ENCODE assay signal across 8 cellular contexts in genomic region chr1:174160603-174161002, GRCh38. TPM values are rescaled to one million over a fixed set of nuclear protein-coding genes. Genes with fewer than 3 reads are reported as not detected.
A peak's percentile ranks its signal among the peaks of the same experiment; 100 is the strongest.
DNase-seq lines count a peak whose midpoint lies in the region; ATAC-seq and TF ChIP-seq lines count a peak whose summit lies in the region.

No MANE protein-coding gene starts in this region.

- H3K27me3 ChIP-seq in GM23338 (ENCODE audit: insufficient read depth), result peaks cover 6% of the 10 kb centered on the region; the same call in 1 of the 2 replicates

- H3K4me2 ChIP-seq in GM23338, result peak overlapping the region; percentile 97

- peaks cover 14% of the 10 kb centered on the region for H3K4me1 ChIP-seq in GM23338 (ENCODE audit: insufficient read depth)

- peaks cover 31% of the 10 kb centered on the region for H3K4me1 Mint-ChIP-seq in GM23338
- no peaks in the 10 kb centered on the region for H3K4me1 Mint-ChIP-seq in glutamatergic neuron (ENCODE audit: low read depth, unreplicated experiment)

- TF ChIP-seq CTCF in GM23338 (conservative IDR thresholded peaks at IDR 0.05; ENCODE audit: low read depth in 2 of 2) (no peak), WI38 (IDR thresholded peaks at IDR 0.05; ENCODE audit: low read depth, low read length) (no peak), glutamatergic neuron (IDR thresholded peaks at IDR 0.05; ENCODE audit: partially characterized antibody, unreplicated experiment) (no peak), GM13976 (IDR thresholded peaks at IDR 0.05; ENCODE audit: borderline replicate concordance, control extremely low read depth, extremely low read depth, insufficient read depth, missing control alignments) (no peak)

- H3K4me3 Mint-ChIP-seq in GM23338, result peak overlapping the region; percentile 85
- peak overlapping the region; percentile 96 for H3K4me3 Mint-ChIP-seq in glutamatergic neuron (ENCODE audit: unreplicated experiment)

- H3K27ac ChIP-seq in GM23338 (ENCODE audit: low read depth) (no peak overlapping the region), skin epidermis (peak overlapping the region in 2 of 21 experiments; percentile 91 to 94)

- H3K36me3 Mint-ChIP-seq in GM23338 (ENCODE audit: low read depth), result no peaks in the 10 kb centered on the region
- no peaks in the 10 kb centered on the region for H3K36me3 Mint-ChIP-seq in glutamatergic neuron (ENCODE audit: unreplicated experiment)

- H3K27ac Mint-ChIP-seq in GM23338, result no peak overlapping the region
- no peak overlapping the region for H3K27ac Mint-ChIP-seq in glutamatergic neuron (ENCODE audit: unreplicated experiment)

- H3K9me3 Mint-ChIP-seq in GM23338, result no peaks in the 10 kb centered on the region
- peaks cover 5% of the 10 kb centered on the region for H3K9me3 Mint-ChIP-seq in glutamatergic neuron (ENCODE audit: unreplicated experiment)

- peak overlapping the region; percentile 98; the same call in 1 of the 2 replicates for H2AFZ ChIP-seq in GM23338

- no peaks in the 10 kb centered on the region for H3K9me2 ChIP-seq in GM23338 (ENCODE audit: insufficient read depth)

- H3K79me2 ChIP-seq in GM23338 (replicated peaks; ENCODE audit: insufficient read depth), result peaks cover 37% of the 10 kb centered on the region

- H3F3A ChIP-seq in GM23338 (replicated peaks; ENCODE audit: low read depth), result no peaks in the 10 kb centered on the region

- no peaks in the 10 kb centered on the region for H3K36me3 ChIP-seq in GM23338 (ENCODE audit: insufficient read depth)

- no peak for ATAC-seq in GM23338

- DNase-seq in GM23338 (ENCODE audit: low spot score) (no peak), glutamatergic neuron (no peak), COLO668 (lab: John Stamatoyannopoulos, UW; ENCODE audit: unreplicated experiment) (no peak), SW 1271 (lab: John Stamatoyannopoulos, UW) (no peak), NCI-H748 treated with DMSO at 0.1 percent for 48 hours (lab: John Stamatoyannopoulos, UW) (no peak), GM13976 (ENCODE audit: low spot score) (no peak)

- H3K4me3 ChIP-seq in GM23338, result peak overlapping the region; percentile 97
- H3K4me3 ChIP-seq in WI38 (ENCODE audit: low read depth, low read length), result peak overlapping the region; percentile 88
- peak overlapping the region in 5 of 7 experiments; percentile 80 to 98 (median 90) for H3K4me3 ChIP-seq in skin epidermis

- no peaks in the 10 kb centered on the region for H4K20me1 ChIP-seq in GM23338 (replicated peaks; ENCODE audit: insufficient read depth)

- in situ Hi-C loops in GM13976 (cut with MboI; ENCODE audit: low sequenced_read_pairs, unreplicated experiment), result no loop called here

- peaks cover 7% of the 10 kb centered on the region for H3K27me3 Mint-ChIP-seq in GM23338 (ENCODE audit: insufficient read depth, low read depth, poor library complexity)
- peaks cover 4% of the 10 kb centered on the region for H3K27me3 Mint-ChIP-seq in glutamatergic neuron (ENCODE audit: unreplicated experiment)

TF ChIP-seq in GM23338, 12 proteins besides CTCF, POLR2A, EP300 and RAD21:
- TF ChIP-seq EZH2phosphoT487 (IDR thresholded peaks at IDR 0.05; ENCODE audit: unreplicated experiment), result no peak
- TF ChIP-seq, protein P1, sequence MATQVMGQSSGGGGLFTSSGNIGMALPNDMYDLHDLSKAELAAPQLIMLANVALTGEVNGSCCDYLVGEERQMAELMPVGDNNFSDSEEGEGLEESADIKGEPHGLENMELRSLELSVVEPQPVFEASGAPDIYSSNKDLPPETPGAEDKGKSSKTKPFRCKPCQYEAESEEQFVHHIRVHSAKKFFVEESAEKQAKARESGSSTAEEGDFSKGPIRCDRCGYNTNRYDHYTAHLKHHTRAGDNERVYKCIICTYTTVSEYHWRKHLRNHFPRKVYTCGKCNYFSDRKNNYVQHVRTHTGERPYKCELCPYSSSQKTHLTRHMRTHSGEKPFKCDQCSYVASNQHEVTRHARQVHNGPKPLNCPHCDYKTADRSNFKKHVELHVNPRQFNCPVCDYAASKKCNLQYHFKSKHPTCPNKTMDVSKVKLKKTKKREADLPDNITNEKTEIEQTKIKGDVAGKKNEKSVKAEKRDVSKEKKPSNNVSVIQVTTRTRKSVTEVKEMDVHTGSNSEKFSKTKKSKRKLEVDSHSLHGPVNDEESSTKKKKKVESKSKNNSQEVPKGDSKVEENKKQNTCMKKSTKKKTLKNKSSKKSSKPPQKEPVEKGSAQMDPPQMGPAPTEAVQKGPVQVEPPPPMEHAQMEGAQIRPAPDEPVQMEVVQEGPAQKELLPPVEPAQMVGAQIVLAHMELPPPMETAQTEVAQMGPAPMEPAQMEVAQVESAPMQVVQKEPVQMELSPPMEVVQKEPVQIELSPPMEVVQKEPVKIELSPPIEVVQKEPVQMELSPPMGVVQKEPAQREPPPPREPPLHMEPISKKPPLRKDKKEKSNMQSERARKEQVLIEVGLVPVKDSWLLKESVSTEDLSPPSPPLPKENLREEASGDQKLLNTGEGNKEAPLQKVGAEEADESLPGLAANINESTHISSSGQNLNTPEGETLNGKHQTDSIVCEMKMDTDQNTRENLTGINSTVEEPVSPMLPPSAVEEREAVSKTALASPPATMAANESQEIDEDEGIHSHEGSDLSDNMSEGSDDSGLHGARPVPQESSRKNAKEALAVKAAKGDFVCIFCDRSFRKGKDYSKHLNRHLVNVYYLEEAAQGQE (IDR thresholded peaks at IDR 0.05; ENCODE audit: unreplicated experiment), result no peak
TF ChIP-seq in GM23338: peak in this region for 0.

RNA-seq across cellular contexts. Expression of gene RABGAP1L, which starts 1.3 kb away (rescaled TPM):
- total RNA-seq in GM23338 (2014; rRNA removed; shearing (Covaris generic)), result 83.2 and 85.5 TPM in 2 replicates
- polyA plus RNA-seq in GM23338 (2016; fragmentation: Nextera tagmentation; extraction: Ambion mirVana), result 113 and 136 TPM in 2 replicates
- 44.1 TPM for total RNA-seq in glutamatergic neuron (ENCODE audit: unreplicated experiment)
